Comparison of ENCODE assay signal across 10 cellular contexts in genomic region chr7:138979226-138979979, GRCh38. TPM values are rescaled to one million over a fixed set of nuclear protein-coding genes. Genes with fewer than 3 reads are reported as not detected.
DNase-seq lines count a peak whose midpoint lies in the region; ATAC-seq and TF ChIP-seq lines count a peak whose summit lies in the region.
"Had no signal": no experiment of that assay in that cellular context is flagged by ENCODE, and none has a peak within 500 bp of the region (broad histone marks: within the 10 kb centered on the region; RNA-seq: fewer than 3 reads in every experiment).

No MANE protein-coding gene starts in this region.

- H3K4me1 ChIP-seq in HUES48 (ENCODE audit: control insufficient read depth, insufficient read depth, low read length) (peaks cover 45% of the 10 kb centered on the region), mammary epithelial cell (ENCODE audit: insufficient read depth, low read length) (peaks cover 22% of the 10 kb centered on the region), neural progenitor cell (peaks cover 41% of the 10 kb centered on the region)

- DNase-seq in NCI-H2029 (lab: John Stamatoyannopoulos, UW) (peak; percentile 21), NCI-H2029 treated with DMSO at 0.1 percent for 48 hours (lab: John Stamatoyannopoulos, UW) (no peak), mammary epithelial cell (peak; percentile 9), neural progenitor cell (ENCODE audit: low spot score) (no peak), C1 segment of cervical spinal cord (lab: John Stamatoyannopoulos, UW) (no peak)
- DNase-seq in stimulated activated CD4-positive, alpha-beta T cell treated with anti-CD3 and anti-CD28 coated beads, Interleukin-4, amount 100 ng/mL, for 24 hours, result no peak
- DNase-seq: MG63 had no signal

- no peaks in the 10 kb centered on the region for H3K9me3 Mint-ChIP-seq in neural progenitor cell

- H3K36me3 Mint-ChIP-seq in neural progenitor cell, result peaks cover 7% of the 10 kb centered on the region

- H3K9me3 ChIP-seq in HUES48 (ENCODE audit: control insufficient read depth, insufficient read depth, low read length) (no peaks in the 10 kb centered on the region), mammary epithelial cell (replicated peaks; ENCODE audit: insufficient read depth, low read length) (no peaks in the 10 kb centered on the region), neural progenitor cell (ENCODE audit: low read depth) (no peaks in the 10 kb centered on the region)
- H3K9me3 ChIP-seq: ascending aorta, MG63 had no signal

- H3K4me1 Mint-ChIP-seq in neural progenitor cell, result peaks cover 45% of the 10 kb centered on the region

- H3K9ac ChIP-seq in HUES48 (ENCODE audit: low read depth, low read length) (no peak overlapping the region), mammary epithelial cell (ENCODE audit: insufficient read depth, low read length) (no peak overlapping the region), neural progenitor cell (no peak overlapping the region)

- in situ Hi-C loops in mammary epithelial cell (cut with MboI; ENCODE audit: low sequenced_read_pairs in 2 of 2), result no loop called here

- 99% methylated on average over 5 of the region's 6 CpGs for WGBS in mammary epithelial cell (ENCODE audit: low coverage, missing lambda C conversion rate)

- H3K4me2 ChIP-seq in mammary epithelial cell (ENCODE audit: insufficient read depth, low read depth, low read length) (peak overlapping the region; percentile 99), neural progenitor cell (peak overlapping the region; percentile 83)

- no TSS peak for BruUV-seq in mammary epithelial cell (replicated peaks; lab: Mats Ljungman, UMichigan)

- intact Hi-C loops in mammary epithelial cell (cut with micrococcal nuclease), result no loop called here

- no peak overlapping the region for H3K27ac ChIP-seq in HUES48 (ENCODE audit: low read depth, low read length)
- no peak overlapping the region for H3K27ac ChIP-seq in mammary epithelial cell (ENCODE audit: insufficient read depth, low read depth, low read length)
- no peak overlapping the region for H3K27ac ChIP-seq in neural progenitor cell
- H3K27ac ChIP-seq: ascending aorta had no signal

- peak overlapping the region; percentile 97 for H3K27ac Mint-ChIP-seq in neural progenitor cell

- peaks cover 49% of the 10 kb centered on the region for H3F3A ChIP-seq in neural progenitor cell (ENCODE audit: low read depth)

- peaks cover 3% of the 10 kb centered on the region for H3K27me3 Mint-ChIP-seq in neural progenitor cell (ENCODE audit: insufficient read depth, low read depth)

- dilution Hi-C loops in mammary epithelial cell (cut with HindIII; ENCODE audit: low sequenced_read_pairs), result no loop called here

- H3K4me3 ChIP-seq in HUES48 (ENCODE audit: low read depth, low read length) (peak overlapping the region; percentile 86), mammary epithelial cell (replicated peaks in 1 of 3; ENCODE audit: insufficient read depth in 1 of 3, low read depth in 2 of 3, low read length in 3 of 3) (peak overlapping the region in 1 of 3 experiments; percentile 79), neural progenitor cell (peak overlapping the region; percentile 64)

- no peaks in the 10 kb centered on the region for H4K20me1 ChIP-seq in mammary epithelial cell (ENCODE audit: insufficient read depth, low read length)
- H4K20me1 ChIP-seq in neural progenitor cell (ENCODE audit: low read depth), result peaks cover 58% of the 10 kb centered on the region

- H3K4me3 Mint-ChIP-seq in neural progenitor cell, result peak overlapping the region; percentile 99

- TF ChIP-seq CTCF in mammary epithelial cell (conservative IDR thresholded peaks at IDR 0.05 in 1 of 2, IDR thresholded peaks at IDR 0.05 in 1 of 2; ENCODE audit: extremely low read depth in 1 of 2, insufficient read depth in 1 of 2, low read depth in 1 of 2, low read length in 2 of 2) (peak; percentile 16 to 30), neural progenitor cell (IDR thresholded peaks at IDR 0.05) (peak; percentile 5)

- H3K36me3 ChIP-seq in HUES48 (ENCODE audit: control insufficient read depth, insufficient read depth, low read length), result no peaks in the 10 kb centered on the region
- no peaks in the 10 kb centered on the region for H3K36me3 ChIP-seq in mammary epithelial cell (ENCODE audit: insufficient read depth, low read length)
- H3K36me3 ChIP-seq in neural progenitor cell, result no peaks in the 10 kb centered on the region
- H3K36me3 ChIP-seq: ascending aorta, MG63 had no signal

- CTCF ChIA-PET in mammary epithelial cell (lab: Charles Lee; ENCODE audit: low non-redundant PET), result no interaction called here

- H2AFZ ChIP-seq in mammary epithelial cell (ENCODE audit: low read depth, low read length) (peak overlapping the region; percentile 96), neural progenitor cell (replicated peaks) (no peak overlapping the region)

- peaks cover 35% of the 10 kb centered on the region for H3K79me2 ChIP-seq in mammary epithelial cell (ENCODE audit: insufficient read depth, low read length)
- peaks cover 55% of the 10 kb centered on the region for H3K79me2 ChIP-seq in neural progenitor cell (ENCODE audit: low read depth)

- peaks cover 26% of the 10 kb centered on the region for H3K27me3 ChIP-seq in HUES48 (ENCODE audit: control insufficient read depth, insufficient read depth, low read length)
- no peaks in the 10 kb centered on the region for H3K27me3 ChIP-seq in mammary epithelial cell (ENCODE audit: insufficient read depth, low read length)
- H3K27me3 ChIP-seq in neural progenitor cell, result peaks cover 51% of the 10 kb centered on the region
- H3K27me3 ChIP-seq: ascending aorta, MG63 had no signal

- no peak for ATAC-seq in GM18873 (IDR thresholded peaks at IDR 0.05; ENCODE audit: low FRiP score, unreplicated experiment)

RNA-seq across cellular contexts. Expression of gene KIAA1549, which starts 1.8 kb away (rescaled TPM):
- total RNA-seq in mammary epithelial cell, result 1 to 10 TPM; 3.8 to 7.7 TPM
- polyA plus RNA-seq in mammary epithelial cell, result 2.4 TPM
- polyA minus RNA-seq in mammary epithelial cell, result 11.8 TPM
- 4.8 and 9.1 TPM in 2 replicates for total RNA-seq in neural progenitor cell (ENCODE audit: low replicate concordance)

RNA-seq across cellular contexts. Expression of gene ZC3HAV1L, which starts 56.4 kb away (rescaled TPM):
- total RNA-seq in mammary epithelial cell (10 to 100 TPM in 1 of 2 donors, 1 to 10 TPM in 1; 9.9 to 14.8 TPM), neural progenitor cell (ENCODE audit: low replicate concordance) (7.1 and 9.5 TPM in 2 replicates)
- polyA plus RNA-seq in mammary epithelial cell, result 9.5 TPM
- polyA minus RNA-seq in mammary epithelial cell, result 15.9 TPM

Comparison
In these comparisons a context has a peak if more than half of its experiments do, and no peak if none do; other contexts are left out.
1. DNase-seq: peak in NCI-H2029 (single experiment) and mammary epithelial cell (single experiment); none in NCI-H2029 treated with DMSO at 0.1 percent for 48 hours (single experiment), neural progenitor cell (single experiment), stimulated activated CD4-positive, alpha-beta T cell treated with anti-CD3 and anti-CD28 coated beads, Interleukin-4, amount 100 ng/mL, for 24 hours (single experiment) and C1 segment of cervical spinal cord (0 of 14).